ENCODE assay signal across 23 cellular contexts in the genomic region with DNA sequence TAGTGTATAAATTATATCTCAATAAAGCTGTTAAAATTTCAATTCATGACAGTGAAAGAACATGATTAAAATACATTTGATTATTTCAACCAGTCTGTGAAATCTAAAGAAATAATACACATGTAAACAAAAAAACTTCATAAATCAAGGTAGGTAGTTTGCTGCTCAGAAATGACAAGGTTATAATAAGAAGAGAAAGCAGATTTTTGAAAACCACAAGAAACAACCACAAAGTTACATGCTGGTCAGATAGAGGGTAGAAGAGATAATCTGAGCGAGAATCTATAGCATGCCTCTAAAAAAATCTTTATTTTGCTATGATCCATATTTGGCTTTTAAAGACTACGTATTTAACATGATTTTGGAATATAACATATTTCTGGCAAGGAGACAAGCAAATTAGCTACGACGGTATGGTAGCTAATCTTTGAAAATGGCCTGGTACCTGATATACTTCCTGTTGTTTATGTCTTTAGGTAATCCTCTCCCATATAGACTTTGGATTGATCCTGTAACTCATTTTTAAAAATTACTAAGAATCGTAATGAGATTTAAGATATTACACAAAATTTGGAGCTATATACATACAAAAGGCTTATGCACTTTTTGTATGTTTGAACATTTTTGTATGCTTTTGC. TPM values are rescaled to one million over a fixed set of nuclear protein-coding genes. Genes with fewer than 3 reads are reported as not detected.
DNase-seq lines count a peak whose midpoint lies in the region; ATAC-seq and TF ChIP-seq lines count a peak whose summit lies in the region.
"Had no signal": no experiment of that assay in that cellular context is flagged by ENCODE, and none has a peak within 500 bp of the region (broad histone marks: within the 10 kb centered on the region; RNA-seq: fewer than 3 reads in every experiment).

No MANE protein-coding gene starts in this region.

- H3K9ac ChIP-seq in DND-41 (ENCODE audit: low read depth, low read length), result no peak overlapping the region

- no peaks in the 10 kb centered on the region for H3K9me3 Mint-ChIP-seq in activated CD4-positive, alpha-beta T cell treated with anti-CD3 and anti-CD28 coated beads, Interleukin-2, amount 10 ng/mL, durations not matched to agents 24 days and 14 days
- no peaks in the 10 kb centered on the region for H3K9me3 Mint-ChIP-seq in effector memory CD8-positive, alpha-beta T cell

- H3K27ac ChIP-seq in DND-41 (ENCODE audit: low read length), result no peak overlapping the region
- H3K27ac ChIP-seq: A549, C4-2B, testis, vagina had no signal

- H4K20me1 ChIP-seq in DND-41 (ENCODE audit: insufficient read depth, low read length), result no peaks in the 10 kb centered on the region

- H3K27ac Mint-ChIP-seq in activated CD4-positive, alpha-beta T cell treated with anti-CD3 and anti-CD28 coated beads, Interleukin-2, amount 10 ng/mL, durations not matched to agents 24 days and 14 days, result no peak overlapping the region
- peak overlapping the region in 1 of 2 donors; percentile 64 for H3K27ac Mint-ChIP-seq in effector memory CD8-positive, alpha-beta T cell
- H3K27ac Mint-ChIP-seq: brain; GM23338; mesothelial cell of epicardium; stimulated activated naive B cell treated with anti-CD40 and anti-IgM and Interleukin-4, amounts not matched to agents 10 μg/mL and 1 μg/mL and 100 μg/mL, for 72 hours had no signal

- H3K36me3 Mint-ChIP-seq in activated CD4-positive, alpha-beta T cell treated with anti-CD3 and anti-CD28 coated beads, Interleukin-2, amount 10 ng/mL, durations not matched to agents 24 days and 14 days (ENCODE audit: low read depth), result no peaks in the 10 kb centered on the region
- no peaks in the 10 kb centered on the region for H3K36me3 Mint-ChIP-seq in effector memory CD8-positive, alpha-beta T cell (ENCODE audit: insufficient read depth)
- H3K36me3 Mint-ChIP-seq: brain; mesothelial cell of epicardium; stimulated activated naive B cell treated with anti-CD40 and anti-IgM and Interleukin-4, amounts not matched to agents 10 μg/mL and 1 μg/mL and 100 μg/mL, for 72 hours had no signal

- H3K79me2 ChIP-seq in DND-41 (ENCODE audit: insufficient read depth, low read length), result no peaks in the 10 kb centered on the region

- TF ChIP-seq CTCF in DND-41 (IDR thresholded peaks at IDR 0.05; ENCODE audit: borderline replicate concordance, extremely low read depth, low read length, poor library complexity, severe bottlenecking), result no peak

- H3K9me3 ChIP-seq in DND-41 (ENCODE audit: insufficient read depth, low read length, severe bottlenecking), result no peaks in the 10 kb centered on the region
- H3K9me3 ChIP-seq: testis, vagina had no signal

- H3K27me3 ChIP-seq in DND-41 (ENCODE audit: insufficient read depth, low read length, poor library complexity), result no peaks in the 10 kb centered on the region
- H3K27me3 ChIP-seq: testis, vagina had no signal

- H3K27me3 Mint-ChIP-seq in activated CD4-positive, alpha-beta T cell treated with anti-CD3 and anti-CD28 coated beads, Interleukin-2, amount 10 ng/mL, durations not matched to agents 24 days and 14 days, result peaks cover 14% of the 10 kb centered on the region
- H3K27me3 Mint-ChIP-seq in effector memory CD8-positive, alpha-beta T cell, result no peaks in the 10 kb centered on the region
- H3K27me3 Mint-ChIP-seq: brain; stimulated activated naive B cell treated with anti-CD40 and anti-IgM and Interleukin-4, amounts not matched to agents 10 μg/mL and 1 μg/mL and 100 μg/mL, for 72 hours had no signal

- intact Hi-C loops in activated CD4-positive, alpha-beta T cell treated with anti-CD3 and anti-CD28 coated beads, Interleukin-2, amount 10 ng/mL, durations not matched to agents 24 days and 14 days (cut with micrococcal nuclease), result no loop called here

- H3K4me1 ChIP-seq in DND-41 (ENCODE audit: insufficient read depth, low read length), result peaks cover 5% of the 10 kb centered on the region; the same call in 1 of the 2 replicates
- H3K4me1 ChIP-seq: A549, vagina had no signal

- H2AFZ ChIP-seq in DND-41 (ENCODE audit: low read depth, low read length), result no peak overlapping the region
- H2AFZ ChIP-seq: GM23338 had no signal

- ATAC-seq in DND-41 (ENCODE audit: insufficient read depth, low read depth), result peak; percentile 74
- ATAC-seq in effector memory CD8-positive, alpha-beta T cell (replicated peaks), result peak; percentile 87
- ATAC-seq: A549; GM23338; stimulated activated naive B cell treated with anti-CD40 and anti-IgM and Interleukin-4, amounts not matched to agents 10 μg/mL and 1 μg/mL and 100 μg/mL, for 72 hours had no signal

- H3K4me1 Mint-ChIP-seq in activated CD4-positive, alpha-beta T cell treated with anti-CD3 and anti-CD28 coated beads, Interleukin-2, amount 10 ng/mL, durations not matched to agents 24 days and 14 days, result peaks cover 11% of the 10 kb centered on the region
- H3K4me1 Mint-ChIP-seq in effector memory CD8-positive, alpha-beta T cell (ENCODE audit: low read depth in 2 of 2), result peaks cover 10 to 27% of the 10 kb centered on the region in 2 donors
- H3K4me1 Mint-ChIP-seq: mesothelial cell of epicardium had no signal

- H3K4me2 ChIP-seq in DND-41 (ENCODE audit: insufficient read depth, low read length), result no peak overlapping the region
- H3K4me2 ChIP-seq: A549, GM23338 had no signal

- H3K36me3 ChIP-seq in DND-41 (ENCODE audit: insufficient read depth, low read length), result no peaks in the 10 kb centered on the region
- H3K36me3 ChIP-seq: vagina had no signal

- H3K4me3 Mint-ChIP-seq in activated CD4-positive, alpha-beta T cell treated with anti-CD3 and anti-CD28 coated beads, Interleukin-2, amount 10 ng/mL, durations not matched to agents 24 days and 14 days, result peak overlapping the region; percentile 50
- H3K4me3 Mint-ChIP-seq in effector memory CD8-positive, alpha-beta T cell, result peak overlapping the region; percentile 6 to 76
- H3K4me3 Mint-ChIP-seq: brain; GM23338; mesothelial cell of epicardium; stimulated activated naive B cell treated with anti-CD40 and anti-IgM and Interleukin-4, amounts not matched to agents 10 μg/mL and 1 μg/mL and 100 μg/mL, for 72 hours had no signal

- no peak for DNase-seq in activated CD4-positive, alpha-beta T cell treated with anti-CD3 and anti-CD28 coated beads, Interleukin-2, amount 10 ng/mL, durations not matched to agents 24 days and 14 days
- no peak for DNase-seq in activated CD4-positive, alpha-beta T cell treated with anti-CD3 and anti-CD28 coated beads for 48 hours
- DNase-seq in DND-41 (no peak), OCI-M1 (lab: John Stamatoyannopoulos, UW) (peak; percentile 49), hypothalamus (lab: John Stamatoyannopoulos, UW) (no peak), iPS-NIHi11 (ENCODE audit: low spot score) (no peak)
- DNase-seq in effector memory CD8-positive, alpha-beta T cell, result no peak
- DNase-seq in stimulated activated CD4-positive, alpha-beta T cell treated with anti-CD3 and anti-CD28 coated beads, Interleukin-2, amount 100 ng/mL, for 48 hours, result no peak
- DNase-seq: activated naive CD4-positive, alpha-beta T cell treated with anti-CD3 and anti-CD28 coated beads, Interleukin-2, amount 50 U/mL, for 16 hours; glutamatergic neuron; IMR-90; MM.1S; NCI-H187; NCI-H345; posterior cingulate gyrus; stimulated activated naive B cell treated with anti-CD40 and anti-IgM and Interleukin-4, amounts not matched to agents 10 μg/mL and 1 μg/mL and 100 μg/mL, for 72 hours; testis had no signal

- H3K4me3 ChIP-seq in DND-41 (ENCODE audit: low read depth in 1 of 2, low read length in 2 of 2), result no peak overlapping the region
- H3K4me3 ChIP-seq: A549, GM23338, testis, vagina had no signal

RNA-seq across cellular contexts. Expression of gene VCL, which starts 23.5 kb away (rescaled TPM):
- total RNA-seq in activated CD4-positive, alpha-beta T cell treated with anti-CD3 and anti-CD28 coated beads, Interleukin-2, amount 10 ng/mL, durations not matched to agents 24 days and 14 days, result 26.1 and 26.8 TPM in 2 replicates
